10 cellular contexts compared by ENCODE assay signal in genomic region chr21:44298301-44298700, GRCh38. TPM values are rescaled to one million over a fixed set of nuclear protein-coding genes. Genes with fewer than 3 reads are reported as not detected.
DNase-seq lines count a peak whose midpoint lies in the region; ATAC-seq and TF ChIP-seq lines count a peak whose summit lies in the region.
"Had no signal": no experiment of that assay in that cellular context is flagged by ENCODE, and none has a peak within 500 bp of the region (broad histone marks: within the 10 kb centered on the region; RNA-seq: fewer than 3 reads in every experiment).

No MANE protein-coding gene starts in this region.

- no peak for TF ChIP-seq CTCF in chondrocyte (IDR thresholded peaks at IDR 0.05)

- no peaks in the 10 kb centered on the region for H3K27me3 Mint-ChIP-seq in activated naive CD4-positive, alpha-beta T cell treated with anti-CD3 and anti-CD28 coated beads, Interleukin-2, amount 50 U/mL, for 24 hours
- H3K27me3 Mint-ChIP-seq in chondrocyte (ENCODE audit: low read depth) = no peaks in the 10 kb centered on the region
- no peaks in the 10 kb centered on the region for H3K27me3 Mint-ChIP-seq in stimulated activated naive CD8-positive, alpha-beta T cell treated with anti-CD3 and anti-CD28 coated beads, Interleukin-15, amount 100 ng/mL, for 72 hours

- H3K9me3 Mint-ChIP-seq in activated naive CD4-positive, alpha-beta T cell treated with anti-CD3 and anti-CD28 coated beads, Interleukin-2, amount 50 U/mL, for 24 hours = no peaks in the 10 kb centered on the region
- no peaks in the 10 kb centered on the region for H3K9me3 Mint-ChIP-seq in chondrocyte (ENCODE audit: low read depth)
- no peaks in the 10 kb centered on the region for H3K9me3 Mint-ChIP-seq in stimulated activated naive CD8-positive, alpha-beta T cell treated with anti-CD3 and anti-CD28 coated beads, Interleukin-15, amount 100 ng/mL, for 72 hours
- H3K9me3 Mint-ChIP-seq: mesothelial cell of epicardium had no signal

- no peak for ATAC-seq in stimulated activated naive CD8-positive, alpha-beta T cell treated with anti-CD3 and anti-CD28 coated beads, Interleukin-15, amount 100 ng/mL, for 72 hours
- no peak for ATAC-seq in HG03469 (IDR thresholded peaks at IDR 0.05; ENCODE audit: unreplicated experiment)

- peaks cover 52% of the 10 kb centered on the region for H3K4me1 Mint-ChIP-seq in activated naive CD4-positive, alpha-beta T cell treated with anti-CD3 and anti-CD28 coated beads, Interleukin-2, amount 50 U/mL, for 24 hours
- H3K4me1 Mint-ChIP-seq in chondrocyte (ENCODE audit: low read depth) = peaks cover 36% of the 10 kb centered on the region
- peaks cover 75% of the 10 kb centered on the region for H3K4me1 Mint-ChIP-seq in stimulated activated naive CD8-positive, alpha-beta T cell treated with anti-CD3 and anti-CD28 coated beads, Interleukin-15, amount 100 ng/mL, for 72 hours

- H3K36me3 Mint-ChIP-seq in activated naive CD4-positive, alpha-beta T cell treated with anti-CD3 and anti-CD28 coated beads, Interleukin-2, amount 50 U/mL, for 24 hours = no peaks in the 10 kb centered on the region
- H3K36me3 Mint-ChIP-seq in chondrocyte (ENCODE audit: low read depth) = no peaks in the 10 kb centered on the region
- H3K36me3 Mint-ChIP-seq: mesothelial cell of epicardium had no signal

- no peak for DNase-seq in activated naive CD4-positive, alpha-beta T cell treated with Interleukin-2 at 50 U/mL for 16 hours
- DNase-seq in NCI-H2171 treated with DMSO at 0.1 percent for 48 hours (lab: John Stamatoyannopoulos, UW) (peak; percentile 19), chondrocyte (ENCODE audit: low spot score) (no peak), NCI-H510A (lab: John Stamatoyannopoulos, UW) (no peak), cortex of kidney (lab: John Stamatoyannopoulos, UW) (no peak)
- no peak for DNase-seq in stimulated activated naive CD8-positive, alpha-beta T cell treated with anti-CD3 and anti-CD28 coated beads, Interleukin-15, amount 100 ng/mL, for 72 hours
- DNase-seq: esophagus squamous epithelium had no signal

- peak overlapping the region; percentile 35 for H3K27ac Mint-ChIP-seq in activated naive CD4-positive, alpha-beta T cell treated with anti-CD3 and anti-CD28 coated beads, Interleukin-2, amount 50 U/mL, for 24 hours
- H3K27ac Mint-ChIP-seq in chondrocyte (ENCODE audit: unreplicated experiment) = peak overlapping the region; percentile 27
- no peak overlapping the region for H3K27ac Mint-ChIP-seq in stimulated activated naive CD8-positive, alpha-beta T cell treated with anti-CD3 and anti-CD28 coated beads, Interleukin-15, amount 100 ng/mL, for 72 hours
- H3K27ac Mint-ChIP-seq: mesothelial cell of epicardium had no signal

- H3K4me3 Mint-ChIP-seq in activated naive CD4-positive, alpha-beta T cell treated with anti-CD3 and anti-CD28 coated beads, Interleukin-2, amount 50 U/mL, for 24 hours = peak overlapping the region; percentile 39
- no peak overlapping the region for H3K4me3 Mint-ChIP-seq in chondrocyte (ENCODE audit: unreplicated experiment)
- peak overlapping the region; percentile 11 to 87 for H3K4me3 Mint-ChIP-seq in stimulated activated naive CD8-positive, alpha-beta T cell treated with anti-CD3 and anti-CD28 coated beads, Interleukin-15, amount 100 ng/mL, for 72 hours

RNA-seq across cellular contexts. Expression of gene PFKL, which starts 1.6 kb away (rescaled TPM):
- 112 to 129 TPM (median 129 TPM) in 3 replicates for total RNA-seq in chondrocyte

RNA-seq across cellular contexts. Expression of gene AIRE, which starts 12.6 kb away (rescaled TPM):
- not detected in 3 replicates for total RNA-seq in chondrocyte
- total RNA-seq: esophagus squamous epithelium had no signal

RNA-seq across cellular contexts. Expression of gene DNMT3L, which starts 36.6 kb away (rescaled TPM):
- not detected in 3 replicates for total RNA-seq in chondrocyte
- total RNA-seq: esophagus squamous epithelium, mesothelial cell of epicardium had no signal

RNA-seq across cellular contexts. Expression of gene CFAP410, which starts 40.9 kb away (rescaled TPM):
- total RNA-seq in chondrocyte = 14.2 to 19.5 TPM (median 17.7 TPM) in 3 replicates

RNA-seq across cellular contexts. Expression of gene TRPM2, which starts 55.1 kb away (rescaled TPM):
- total RNA-seq in chondrocyte = 0.21 to 0.32 TPM in 2 of 3 replicates, not detected in the other

Comparison
In these comparisons a context has a peak if more than half of its experiments do, and no peak if none do; other contexts are left out.
1. H3K27ac Mint-ChIP-seq: peak in activated naive CD4-positive, alpha-beta T cell treated with anti-CD3 and anti-CD28 coated beads, Interleukin-2, amount 50 U/mL, for 24 hours (single experiment) and chondrocyte (single experiment); none in stimulated activated naive CD8-positive, alpha-beta T cell treated with anti-CD3 and anti-CD28 coated beads, Interleukin-15, amount 100 ng/mL, for 72 hours (0 of 2).